15 cellular contexts compared by ENCODE assay signal in genomic region chr13:20400774-20401173, GRCh38.
DNase-seq lines count a peak whose midpoint lies in the region; ATAC-seq and TF ChIP-seq lines count a peak whose summit lies in the region.
"Had no signal": no experiment of that assay in that cellular context is flagged by ENCODE, and none has a peak within 500 bp of the region (broad histone marks: within the 10 kb centered on the region; RNA-seq: fewer than 3 reads in every experiment).

No MANE protein-coding gene starts in this region.

- no peak for TF ChIP-seq CTCF in PC-9 (conservative IDR thresholded peaks at IDR 0.05)
- no peak for TF ChIP-seq CTCF in epithelial cell of esophagus (IDR thresholded peaks at IDR 0.05; ENCODE audit: insufficient read depth, low read depth, low read length, missing control alignments)

- H3K27me3 ChIP-seq in PC-9 (ENCODE audit: insufficient read depth, low read depth): no peaks in the 10 kb centered on the region
- H3K27me3 ChIP-seq: upper lobe of left lung had no signal

- no peaks in the 10 kb centered on the region; the same call in 1 of the 2 replicates for H3K9me3 ChIP-seq in PC-9 (ENCODE audit: insufficient read depth, low read depth)
- H3K9me3 ChIP-seq: upper lobe of left lung had no signal

- no peak overlapping the region for H3K27ac ChIP-seq in PC-9
- H3K27ac ChIP-seq: upper lobe of left lung had no signal

- H3K79me2 ChIP-seq in PC-9 (ENCODE audit: low read depth): no peaks in the 10 kb centered on the region

- H3K4me2 ChIP-seq in PC-9: peak overlapping the region; percentile 71

- peaks cover 34% of the 10 kb centered on the region for H3K4me1 ChIP-seq in PC-9 (replicated peaks; ENCODE audit: insufficient read depth)
- H3K4me1 ChIP-seq: upper lobe of left lung had no signal

- no peaks in the 10 kb centered on the region for H3K9me3 Mint-ChIP-seq in activated naive CD8-positive, alpha-beta T cell treated with anti-CD3 and anti-CD28 coated beads, Interleukin-2, amount 50 U/mL, for 24 hours
- no peaks in the 10 kb centered on the region for H3K9me3 Mint-ChIP-seq in activated naive CD8-positive, alpha-beta T cell treated with anti-CD3 and anti-CD28 coated beads for 36 hours
- H3K9me3 Mint-ChIP-seq in stimulated activated effector memory CD8-positive, alpha-beta T cell treated with anti-CD3 and anti-CD28 coated beads, Interleukin-12 subunit alpha, Interleukin-12 subunit beta, amount 100 ng/mL, for 72 hours: peaks cover 4% of the 10 kb centered on the region

- H3K36me3 Mint-ChIP-seq in activated naive CD8-positive, alpha-beta T cell treated with anti-CD3 and anti-CD28 coated beads, Interleukin-2, amount 50 U/mL, for 24 hours (ENCODE audit: low read depth): no peaks in the 10 kb centered on the region
- H3K36me3 Mint-ChIP-seq in activated naive CD8-positive, alpha-beta T cell treated with anti-CD3 and anti-CD28 coated beads for 36 hours: no peaks in the 10 kb centered on the region
- no peaks in the 10 kb centered on the region for H3K36me3 Mint-ChIP-seq in stimulated activated effector memory CD8-positive, alpha-beta T cell treated with anti-CD3 and anti-CD28 coated beads, Interleukin-12 subunit alpha, Interleukin-12 subunit beta, amount 100 ng/mL, for 72 hours

- peaks cover 16% of the 10 kb centered on the region for H3K4me1 Mint-ChIP-seq in activated naive CD8-positive, alpha-beta T cell treated with anti-CD3 and anti-CD28 coated beads, Interleukin-2, amount 50 U/mL, for 24 hours
- H3K4me1 Mint-ChIP-seq in activated naive CD8-positive, alpha-beta T cell treated with anti-CD3 and anti-CD28 coated beads for 36 hours: peaks cover 6% of the 10 kb centered on the region
- H3K4me1 Mint-ChIP-seq in stimulated activated effector memory CD8-positive, alpha-beta T cell treated with anti-CD3 and anti-CD28 coated beads, Interleukin-12 subunit alpha, Interleukin-12 subunit beta, amount 100 ng/mL, for 72 hours: peaks cover 29% of the 10 kb centered on the region

- no peak overlapping the region for H3K27ac Mint-ChIP-seq in activated naive CD8-positive, alpha-beta T cell treated with anti-CD3 and anti-CD28 coated beads, Interleukin-2, amount 50 U/mL, for 24 hours
- no peak overlapping the region for H3K27ac Mint-ChIP-seq in activated naive CD8-positive, alpha-beta T cell treated with anti-CD3 and anti-CD28 coated beads for 36 hours
- no peak overlapping the region for H3K27ac Mint-ChIP-seq in stimulated activated effector memory CD8-positive, alpha-beta T cell treated with anti-CD3 and anti-CD28 coated beads, Interleukin-12 subunit alpha, Interleukin-12 subunit beta, amount 100 ng/mL, for 72 hours

- POLR2A ChIA-PET in PC-9 (lab: Charles Lee; ENCODE audit: unreplicated experiment): interaction anchor here (0.6 kb wide), 1 partner anchor 28 kb away, joined by 3 read pairs; no protein-coding TSS in a partner anchor

- peak; percentile 35 for ATAC-seq in activated naive CD8-positive, alpha-beta T cell treated with anti-CD3 and anti-CD28 coated beads, Interleukin-2, amount 50 U/mL, for 24 hours
- ATAC-seq in stimulated activated effector memory CD8-positive, alpha-beta T cell treated with anti-CD3 and anti-CD28 coated beads, Interleukin-12 subunit alpha, Interleukin-12 subunit beta, amount 100 ng/mL, for 72 hours: peak; percentile 40
- ATAC-seq in GM21381 (IDR thresholded peaks at IDR 0.05; ENCODE audit: unreplicated experiment): no peak
- no peak for ATAC-seq in HG03378 (IDR thresholded peaks at IDR 0.05; ENCODE audit: unreplicated experiment)

- no peaks in the 10 kb centered on the region for H3K9me2 ChIP-seq in PC-9 (ENCODE audit: insufficient read depth)

- peaks cover 20% of the 10 kb centered on the region for H3F3A ChIP-seq in PC-9 (ENCODE audit: insufficient read depth, low read depth)

- H3K36me3 ChIP-seq in PC-9 (ENCODE audit: low read depth): no peaks in the 10 kb centered on the region

- H4K20me1 ChIP-seq in PC-9 (ENCODE audit: insufficient read depth): no peaks in the 10 kb centered on the region

- no peak for DNase-seq in activated naive CD8-positive, alpha-beta T cell treated with anti-CD3 and anti-CD28 coated beads, Interleukin-2, amount 50 U/mL, for 24 hours
- no peak for DNase-seq in activated naive CD8-positive, alpha-beta T cell treated with anti-CD3 and anti-CD28 coated beads for 36 hours
- DNase-seq in PC-9 (peak in 1 of 2 experiments; percentile 43), epithelial cell of esophagus (ENCODE audit: low read depth) (peak; percentile 83), NCI-H526 (lab: John Stamatoyannopoulos, UW) (no peak)
- no peak for DNase-seq in stimulated activated effector memory CD8-positive, alpha-beta T cell treated with anti-CD3 and anti-CD28 coated beads, Interleukin-12 subunit alpha, Interleukin-12 subunit beta, amount 100 ng/mL, for 72 hours (ENCODE audit: low spot score in 2 of 2)
- DNase-seq: ACHN, activated gamma-delta T cell, caudate nucleus, DMS53, midbrain, NCI-H2107 had no signal

- no peak overlapping the region for H2AFZ ChIP-seq in PC-9

- H3K27me3 Mint-ChIP-seq in activated naive CD8-positive, alpha-beta T cell treated with anti-CD3 and anti-CD28 coated beads, Interleukin-2, amount 50 U/mL, for 24 hours: no peaks in the 10 kb centered on the region
- H3K27me3 Mint-ChIP-seq in activated naive CD8-positive, alpha-beta T cell treated with anti-CD3 and anti-CD28 coated beads for 36 hours: no peaks in the 10 kb centered on the region

- no peak overlapping the region for H3K4me3 Mint-ChIP-seq in activated naive CD8-positive, alpha-beta T cell treated with anti-CD3 and anti-CD28 coated beads, Interleukin-2, amount 50 U/mL, for 24 hours
- no peak overlapping the region for H3K4me3 Mint-ChIP-seq in activated naive CD8-positive, alpha-beta T cell treated with anti-CD3 and anti-CD28 coated beads for 36 hours
- no peak overlapping the region for H3K4me3 Mint-ChIP-seq in stimulated activated effector memory CD8-positive, alpha-beta T cell treated with anti-CD3 and anti-CD28 coated beads, Interleukin-12 subunit alpha, Interleukin-12 subunit beta, amount 100 ng/mL, for 72 hours

- intact Hi-C loops in PC-9 (cut with micrococcal nuclease; ENCODE audit: unreplicated experiment): no loop called here

- BruUV-seq in PC-9 (replicated peaks; lab: Mats Ljungman, UMichigan): no TSS peak

- CTCF ChIA-PET in PC-9 (lab: Charles Lee): no interaction called here

- no peak overlapping the region for H3K4me3 ChIP-seq in PC-9
- no peak overlapping the region for H3K4me3 ChIP-seq in epithelial cell of esophagus (ENCODE audit: low read length)
- H3K4me3 ChIP-seq: upper lobe of left lung had no signal

Comparison
In these comparisons a context has a peak if more than half of its experiments do, and no peak if none do; other contexts are left out.
1. ATAC-seq: peak in activated naive CD8-positive, alpha-beta T cell treated with anti-CD3 and anti-CD28 coated beads, Interleukin-2, amount 50 U/mL, for 24 hours (single experiment) and stimulated activated effector memory CD8-positive, alpha-beta T cell treated with anti-CD3 and anti-CD28 coated beads, Interleukin-12 subunit alpha, Interleukin-12 subunit beta, amount 100 ng/mL, for 72 hours (single experiment); none in GM21381 (single experiment) and HG03378 (single experiment).